10 cellular contexts compared by ENCODE assay signal in the genomic region with DNA sequence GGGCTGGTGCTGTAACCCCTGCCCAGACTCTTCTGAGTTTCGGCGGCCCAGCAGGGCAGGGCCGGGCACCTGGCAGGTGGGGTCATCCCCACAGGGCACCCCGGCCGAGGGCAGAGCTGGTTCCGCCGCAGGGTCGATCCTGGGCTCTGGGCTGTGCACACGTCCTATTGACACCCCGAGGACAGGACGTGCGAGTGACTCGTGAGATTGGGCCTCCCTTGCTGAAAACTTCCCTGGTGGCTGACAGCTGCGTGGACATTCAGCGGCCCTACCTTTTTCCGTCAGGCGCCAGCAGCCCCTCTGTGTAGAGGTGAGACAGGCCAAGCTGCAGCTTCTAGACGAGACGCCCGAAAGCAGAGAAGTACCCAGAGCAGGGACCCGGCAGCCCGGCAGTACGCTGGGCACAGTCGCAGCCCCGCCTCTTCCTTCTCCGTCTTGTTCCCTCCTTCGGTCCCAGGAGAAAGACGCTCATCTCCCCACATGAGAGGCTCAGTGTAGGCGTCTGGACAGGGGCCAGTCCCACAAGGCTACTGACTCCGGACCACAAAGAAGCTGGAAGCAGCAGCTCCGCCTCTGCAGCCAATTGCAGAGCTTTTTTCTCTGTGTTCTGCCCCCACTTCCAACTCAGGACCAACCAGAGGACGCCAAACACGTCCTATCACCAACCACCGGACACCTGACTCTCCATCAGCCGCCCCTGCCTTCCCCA. TPM values are rescaled to one million over a fixed set of nuclear protein-coding genes. Genes with fewer than 3 reads are reported as not detected.
DNase-seq lines count a peak whose midpoint lies in the region; ATAC-seq and TF ChIP-seq lines count a peak whose summit lies in the region.
"Had no signal": no experiment of that assay in that cellular context is flagged by ENCODE, and none has a peak within 500 bp of the region (broad histone marks: within the 10 kb centered on the region; RNA-seq: fewer than 3 reads in every experiment).

A gene (minus strand): TSS at position 532 of the 709 bp plus-strand sequence. CDS start 4,331 bp downstream, outside the sequence.

- DNase-seq in A172 (ENCODE audit: low spot score) = peak; percentile 68
- no peak for DNase-seq in GM23338 (ENCODE audit: low spot score)
- DNase-seq in mammary epithelial cell = peak; percentile 69
- peak; percentile 76 for DNase-seq in lower lobe of right lung
- DNase-seq in effector CD8-positive, alpha-beta T cell (lab: John Stamatoyannopoulos, UW) = no peak
- no peak for DNase-seq in NCI-H748 (lab: John Stamatoyannopoulos, UW; ENCODE audit: unreplicated experiment)
- DNase-seq in glomerular visceral epithelial cell (ENCODE audit: extremely low spot score) = no peak
- DNase-seq: erythroblast, MV-4-11 had no signal

- H3K36me3 ChIP-seq in GM23338 (ENCODE audit: insufficient read depth) = no peaks in the 10 kb centered on the region
- H3K36me3 ChIP-seq in mammary epithelial cell (ENCODE audit: insufficient read depth, low read length) = no peaks in the 10 kb centered on the region
- H3K36me3 ChIP-seq in lower lobe of right lung = no peaks in the 10 kb centered on the region

- no peak for TF ChIP-seq CTCF in GM23338 (conservative IDR thresholded peaks at IDR 0.05; ENCODE audit: low read depth in 2 of 2)
- TF ChIP-seq CTCF in mammary epithelial cell (conservative IDR thresholded peaks at IDR 0.05 in 1 of 2, IDR thresholded peaks at IDR 0.05 in 1 of 2; ENCODE audit: extremely low read depth in 1 of 2, insufficient read depth in 1 of 2, low read depth in 1 of 2, low read length in 2 of 2) = no peak
- no peak for TF ChIP-seq CTCF in lower lobe of right lung (IDR thresholded peaks at IDR 0.05)

- BruUV-seq in mammary epithelial cell (replicated peaks; lab: Mats Ljungman, UMichigan) = no TSS peak

- WGBS in mammary epithelial cell (ENCODE audit: low coverage, missing lambda C conversion rate) = 27% methylated on average over 16 of the region's 35 CpGs

- no peaks in the 10 kb centered on the region for H3K9me2 ChIP-seq in GM23338 (ENCODE audit: insufficient read depth)

- H3K4me1 ChIP-seq in GM23338 (ENCODE audit: insufficient read depth) = no peaks in the 10 kb centered on the region
- peaks cover 9% of the 10 kb centered on the region for H3K4me1 ChIP-seq in mammary epithelial cell (ENCODE audit: insufficient read depth, low read length)
- peaks cover 9% of the 10 kb centered on the region for H3K4me1 ChIP-seq in lower lobe of right lung

- peaks cover 3% of the 10 kb centered on the region; the same call in 1 of the 3 replicates for H3K36me3 Mint-ChIP-seq in GM23338 (ENCODE audit: low read depth)

- no peaks in the 10 kb centered on the region for H3K79me2 ChIP-seq in GM23338 (replicated peaks; ENCODE audit: insufficient read depth)
- H3K79me2 ChIP-seq in mammary epithelial cell (ENCODE audit: insufficient read depth, low read length) = no peaks in the 10 kb centered on the region

- peak; percentile 21 for ATAC-seq in GM23338
- peak; percentile 66 to 70 for ATAC-seq in lower lobe of right lung
- ATAC-seq in HG03442 (IDR thresholded peaks at IDR 0.05; ENCODE audit: unreplicated experiment) = no peak

- H3K4me2 ChIP-seq in GM23338 = no peak within 1 kb of the TSS
- peak within 1 kb of the TSS; percentile 68 for H3K4me2 ChIP-seq in mammary epithelial cell (ENCODE audit: insufficient read depth, low read depth, low read length)

- in situ Hi-C loops in mammary epithelial cell (cut with MboI; ENCODE audit: low sequenced_read_pairs in 2 of 2) = loop anchor here (10.0 to 25.0 kb wide), 3 partner anchors 185 to 448 kb away; no protein-coding TSS in a partner anchor

- H3K9me3 Mint-ChIP-seq in GM23338 = peaks cover 22% of the 10 kb centered on the region; the same call in 2 of the 3 replicates

- H3K9me3 ChIP-seq in mammary epithelial cell (replicated peaks; ENCODE audit: insufficient read depth, low read length) = no peaks in the 10 kb centered on the region
- H3K9me3 ChIP-seq in lower lobe of right lung = no peaks in the 10 kb centered on the region

- H4K20me1 ChIP-seq in GM23338 (replicated peaks; ENCODE audit: insufficient read depth) = no peaks in the 10 kb centered on the region
- H4K20me1 ChIP-seq in mammary epithelial cell (ENCODE audit: insufficient read depth, low read length) = no peaks in the 10 kb centered on the region

- peaks cover 86% of the 10 kb centered on the region for H3K27me3 Mint-ChIP-seq in GM23338 (ENCODE audit: insufficient read depth, low read depth, poor library complexity)

- dilution Hi-C loops in mammary epithelial cell (cut with HindIII; ENCODE audit: low sequenced_read_pairs) = no loop called here

- H3K27me3 ChIP-seq in GM23338 (ENCODE audit: insufficient read depth) = peaks cover 91% of the 10 kb centered on the region
- H3K27me3 ChIP-seq in mammary epithelial cell (ENCODE audit: insufficient read depth, low read length) = peaks cover 5% of the 10 kb centered on the region
- peaks cover 43% of the 10 kb centered on the region for H3K27me3 ChIP-seq in lower lobe of right lung (ENCODE audit: low read depth)

- 0 out of 2 replicates have a peak within 1 kb of the TSS, but pooled peaks have one; percentile 32 for H2AFZ ChIP-seq in GM23338
- peak within 1 kb of the TSS; percentile 80 for H2AFZ ChIP-seq in mammary epithelial cell (ENCODE audit: low read depth, low read length)

- H3K4me1 Mint-ChIP-seq in GM23338 = no peaks in the 10 kb centered on the region

- H3F3A ChIP-seq in GM23338 (replicated peaks; ENCODE audit: low read depth) = 0 out of 2 replicates have a peak, but pooled peaks cover 4% of the 10 kb centered on the region

- H3K4me3 ChIP-seq in GM23338 (no peak within 1 kb of the TSS), mammary epithelial cell (replicated peaks in 1 of 3; ENCODE audit: insufficient read depth in 1 of 3, low read depth in 2 of 3, low read length in 3 of 3) (peak within 1 kb of the TSS in 2 of 3 experiments; percentile 1 to 12), lower lobe of right lung (peak within 1 kb of the TSS; percentile 36)

- CTCF ChIA-PET in mammary epithelial cell (lab: Charles Lee; ENCODE audit: low non-redundant PET) = interaction anchor here (0.6 kb wide), 2 partner anchors 8 to 196 kb away, joined by 3 to 4 read pairs; a partner anchor contains a TSS

- H3K4me3 Mint-ChIP-seq in GM23338 = no peak within 1 kb of the TSS

- H3K27ac ChIP-seq in GM23338 (ENCODE audit: low read depth) = no peak within 1 kb of the TSS
- H3K27ac ChIP-seq in mammary epithelial cell (ENCODE audit: insufficient read depth, low read depth, low read length) = no peak within 1 kb of the TSS
- H3K27ac ChIP-seq in lower lobe of right lung = no peak within 1 kb of the TSS

- intact Hi-C loops in mammary epithelial cell (cut with micrococcal nuclease) = loop anchor here (10.0 kb wide), 1 partner anchor 1695 kb away; no protein-coding TSS in a partner anchor
- intact Hi-C loops in lower lobe of right lung (cut with DNase I) = no loop called here

- H3K27ac Mint-ChIP-seq in GM23338 = no peak within 1 kb of the TSS

- H3K9ac ChIP-seq in mammary epithelial cell (ENCODE audit: insufficient read depth, low read length) = no peak within 1 kb of the TSS

TF ChIP-seq in GM23338, 12 proteins besides CTCF, POLR2A, EP300 and RAD21 (continues in another document):
- no peak for TF ChIP-seq POLR2AphosphoS5 (IDR thresholded peaks at IDR 0.05; ENCODE audit: low read depth)
- TF ChIP-seq ZNF114 (CRISPR knock-in tag; IDR thresholded peaks at IDR 0.05) = no peak
- no peak for TF ChIP-seq CREB1 (CRISPR knock-in tag; IDR thresholded peaks at IDR 0.05; ENCODE audit: low read depth)
- no peak for TF ChIP-seq STAT1 (IDR thresholded peaks at IDR 0.05; ENCODE audit: unreplicated experiment)
- TF ChIP-seq EZH2 (IDR thresholded peaks at IDR 0.05; ENCODE audit: low read depth, unreplicated experiment) = no peak
- TF ChIP-seq, protein P1, sequence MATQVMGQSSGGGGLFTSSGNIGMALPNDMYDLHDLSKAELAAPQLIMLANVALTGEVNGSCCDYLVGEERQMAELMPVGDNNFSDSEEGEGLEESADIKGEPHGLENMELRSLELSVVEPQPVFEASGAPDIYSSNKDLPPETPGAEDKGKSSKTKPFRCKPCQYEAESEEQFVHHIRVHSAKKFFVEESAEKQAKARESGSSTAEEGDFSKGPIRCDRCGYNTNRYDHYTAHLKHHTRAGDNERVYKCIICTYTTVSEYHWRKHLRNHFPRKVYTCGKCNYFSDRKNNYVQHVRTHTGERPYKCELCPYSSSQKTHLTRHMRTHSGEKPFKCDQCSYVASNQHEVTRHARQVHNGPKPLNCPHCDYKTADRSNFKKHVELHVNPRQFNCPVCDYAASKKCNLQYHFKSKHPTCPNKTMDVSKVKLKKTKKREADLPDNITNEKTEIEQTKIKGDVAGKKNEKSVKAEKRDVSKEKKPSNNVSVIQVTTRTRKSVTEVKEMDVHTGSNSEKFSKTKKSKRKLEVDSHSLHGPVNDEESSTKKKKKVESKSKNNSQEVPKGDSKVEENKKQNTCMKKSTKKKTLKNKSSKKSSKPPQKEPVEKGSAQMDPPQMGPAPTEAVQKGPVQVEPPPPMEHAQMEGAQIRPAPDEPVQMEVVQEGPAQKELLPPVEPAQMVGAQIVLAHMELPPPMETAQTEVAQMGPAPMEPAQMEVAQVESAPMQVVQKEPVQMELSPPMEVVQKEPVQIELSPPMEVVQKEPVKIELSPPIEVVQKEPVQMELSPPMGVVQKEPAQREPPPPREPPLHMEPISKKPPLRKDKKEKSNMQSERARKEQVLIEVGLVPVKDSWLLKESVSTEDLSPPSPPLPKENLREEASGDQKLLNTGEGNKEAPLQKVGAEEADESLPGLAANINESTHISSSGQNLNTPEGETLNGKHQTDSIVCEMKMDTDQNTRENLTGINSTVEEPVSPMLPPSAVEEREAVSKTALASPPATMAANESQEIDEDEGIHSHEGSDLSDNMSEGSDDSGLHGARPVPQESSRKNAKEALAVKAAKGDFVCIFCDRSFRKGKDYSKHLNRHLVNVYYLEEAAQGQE (IDR thresholded peaks at IDR 0.05; ENCODE audit: unreplicated experiment) = no peak
- no peak for TF ChIP-seq EZH2phosphoT487 (IDR thresholded peaks at IDR 0.05; ENCODE audit: unreplicated experiment)
- TF ChIP-seq ZNF331 (CRISPR knock-in tag; IDR thresholded peaks at IDR 0.05; ENCODE audit: low read depth) = no peak

RNA-seq across cellular contexts. Expression of the gene that starts here (rescaled TPM):
- total RNA-seq in A172 (2014; rRNA removed; shearing (Covaris generic)) = 1.1 and 1.4 TPM in 2 replicates
- 1.7 TPM in 1 of 2 replicates, not detected in the other for total RNA-seq in GM23338 (2014; rRNA removed; shearing (Covaris generic))
- polyA plus RNA-seq in GM23338 (2016; fragmentation: Nextera tagmentation; extraction: Ambion mirVana) = not detected in 2 replicates
- total RNA-seq in mammary epithelial cell = not detected
- polyA plus RNA-seq in mammary epithelial cell = not detected
- polyA minus RNA-seq in mammary epithelial cell = not detected
- 2.3 TPM for total RNA-seq in lower lobe of right lung

Comparison
In these comparisons a context has a peak if more than half of its experiments do, and no peak if none do; other contexts are left out.
1. Peak in DNase-seq, H3K4me3 ChIP-seq and H3K4me2 ChIP-seq in mammary epithelial cell; RNA of the gene not detected or under 1 TPM.
2. DNase-seq: peak in A172 (single experiment) and lower lobe of right lung (single experiment); none in GM23338 (single experiment), effector CD8-positive, alpha-beta T cell (single experiment), NCI-H748 (single experiment) and glomerular visceral epithelial cell (single experiment).